8 cellular contexts compared by ENCODE assay signal in the genomic region with DNA sequence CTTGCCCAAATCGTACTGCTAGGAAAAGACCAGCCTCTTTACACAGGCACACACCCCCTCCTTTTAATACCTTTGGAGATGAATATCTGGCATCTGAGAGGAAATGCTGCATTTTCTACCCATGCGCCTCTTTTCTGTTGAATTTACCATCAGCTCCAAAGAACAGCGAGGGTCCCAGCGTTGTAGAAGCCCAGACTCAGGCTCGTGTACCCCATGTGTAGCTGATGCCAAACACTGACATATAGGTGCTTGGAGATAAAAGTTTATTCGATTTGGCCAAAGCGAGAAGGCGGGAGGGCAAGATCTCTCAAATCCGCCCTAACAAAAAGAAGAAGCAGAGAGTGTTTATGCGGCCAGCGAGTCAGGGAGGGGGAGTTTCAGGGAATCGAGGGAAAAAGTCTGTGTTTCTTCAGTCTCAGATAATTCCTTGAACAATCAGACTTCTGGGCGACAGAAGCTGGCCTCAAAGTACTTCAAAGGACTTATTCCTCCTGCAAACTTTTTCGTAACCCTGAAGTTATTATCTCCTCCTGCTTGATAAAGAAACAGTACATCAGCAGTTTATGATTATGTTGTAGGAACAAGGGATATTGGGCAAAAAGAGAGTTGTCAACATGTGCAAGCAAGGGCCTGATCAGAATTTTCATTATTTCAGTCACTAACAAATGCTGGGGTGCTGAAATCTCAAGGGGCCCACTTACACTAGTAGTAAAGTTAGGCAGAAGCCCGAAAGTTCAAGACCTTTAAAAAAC. TPM values are rescaled to one million over a fixed set of nuclear protein-coding genes. Genes with fewer than 3 reads are reported as not detected.
DNase-seq lines count a peak whose midpoint lies in the region; ATAC-seq and TF ChIP-seq lines count a peak whose summit lies in the region.

No MANE protein-coding gene starts in this region.

- DNase-seq in right atrium auricular region (ENCODE audit: low spot score) (no peak), Right ventricle myocardium inferior (ENCODE audit: missing footprints) (no peak), immature natural killer cell (no peak), suprapubic skin (ENCODE audit: low spot score in 2 of 2) (no peak), Ammon's horn (ENCODE audit: low spot score) (no peak)
- DNase-seq in activated T-cell treated with anti-CD3 and anti-CD28 coated beads, Interleukin-2, amount 50 U/mL, for 24 hours = peak; percentile 42
- DNase-seq in stimulated activated naive CD4-positive, alpha-beta T cell treated with Interleukin-2 at 50 U/mL for 16 hours (lab: John Stamatoyannopoulos, UW) = no peak

- H3K27ac ChIP-seq in right atrium auricular region (peak overlapping the region; percentile 81 to 86), suprapubic skin (peak overlapping the region; percentile 96)

- peaks cover 33% of the 10 kb centered on the region for H3K4me1 Mint-ChIP-seq in activated T-cell treated with anti-CD3 and anti-CD28 coated beads, Interleukin-2, amount 50 U/mL, for 24 hours (ENCODE audit: low read depth)
- peaks cover 17 to 23% of the 10 kb centered on the region in 2 donors for H3K4me1 Mint-ChIP-seq in immature natural killer cell

- H3K9me3 ChIP-seq in right atrium auricular region (no peaks in the 10 kb centered on the region), suprapubic skin (no peaks in the 10 kb centered on the region)

- H3K36me3 ChIP-seq in right atrium auricular region = no peaks in the 10 kb centered on the region
- H3K36me3 ChIP-seq in suprapubic skin = no peaks in the 10 kb centered on the region

- no peaks in the 10 kb centered on the region for H3K9me3 Mint-ChIP-seq in activated T-cell treated with anti-CD3 and anti-CD28 coated beads, Interleukin-2, amount 50 U/mL, for 24 hours
- H3K9me3 Mint-ChIP-seq in immature natural killer cell = no peaks in the 10 kb centered on the region

- H3K4me1 ChIP-seq in right atrium auricular region = peaks cover 0 to 30% of the 10 kb centered on the region in 2 donors
- peaks cover 36% of the 10 kb centered on the region for H3K4me1 ChIP-seq in suprapubic skin

- WGBS in suprapubic skin = 13% methylated on average over 15 of the region's 15 CpGs

- H3K36me3 Mint-ChIP-seq in activated T-cell treated with anti-CD3 and anti-CD28 coated beads, Interleukin-2, amount 50 U/mL, for 24 hours (ENCODE audit: low read depth) = no peaks in the 10 kb centered on the region
- H3K36me3 Mint-ChIP-seq in immature natural killer cell = no peaks in the 10 kb centered on the region

- no peaks in the 10 kb centered on the region for H3K27me3 Mint-ChIP-seq in activated T-cell treated with anti-CD3 and anti-CD28 coated beads, Interleukin-2, amount 50 U/mL, for 24 hours
- peaks cover 2 to 5% (median 2%) of the 10 kb centered on the region in 3 donors for H3K27me3 Mint-ChIP-seq in immature natural killer cell (ENCODE audit: low read depth in 3 of 3)

- intact Hi-C loops in Right ventricle myocardium inferior (cut with DNase I) = loop anchor here (5.0 kb wide), 1 partner anchor 133 kb away; no protein-coding TSS in a partner anchor

- TF ChIP-seq EP300 in suprapubic skin (IDR thresholded peaks at IDR 0.05) = no peak

- H3K4me3 Mint-ChIP-seq in activated T-cell treated with anti-CD3 and anti-CD28 coated beads, Interleukin-2, amount 50 U/mL, for 24 hours = peak overlapping the region; percentile 83
- peak overlapping the region; percentile 88 to 96 (median 93) for H3K4me3 Mint-ChIP-seq in immature natural killer cell

- H3K4me3 ChIP-seq in right atrium auricular region (peak overlapping the region; percentile 72 to 84), suprapubic skin (peak overlapping the region; percentile 94)

- H3K27ac Mint-ChIP-seq in activated T-cell treated with anti-CD3 and anti-CD28 coated beads, Interleukin-2, amount 50 U/mL, for 24 hours = peak overlapping the region; percentile 51
- H3K27ac Mint-ChIP-seq in immature natural killer cell = peak overlapping the region in 5 of 6 donors; percentile 54 to 88 (median 67)

- TF ChIP-seq CTCF in right atrium auricular region (IDR thresholded peaks at IDR 0.05) = no peak
- TF ChIP-seq CTCF in suprapubic skin (IDR thresholded peaks at IDR 0.05) = no peak

- no peak for ATAC-seq in Right ventricle myocardium inferior
- peak; percentile 13 for ATAC-seq in HG03159 (IDR thresholded peaks at IDR 0.05; ENCODE audit: unreplicated experiment)

- H3K27me3 ChIP-seq in right atrium auricular region = no peaks in the 10 kb centered on the region
- H3K27me3 ChIP-seq in suprapubic skin = no peaks in the 10 kb centered on the region

- no peak for TF ChIP-seq POLR2A in suprapubic skin (IDR thresholded peaks at IDR 0.05)

RNA-seq across cellular contexts. Expression of a gene that starts 0.6 kb away (rescaled TPM):
- total RNA-seq in right atrium auricular region (100 to 1,000 TPM; 127 to 163 TPM), Right ventricle myocardium inferior (78.5 TPM), suprapubic skin (100 to 1,000 TPM in 3 of 4 donors, 10 to 100 TPM in 1; 82.2 to 349 (median 188) TPM)
- 10 to 100 TPM; 12.4 to 18.0 (median 14.7) TPM for polyA plus RNA-seq in immature natural killer cell

RNA-seq across cellular contexts. Expression of a gene that starts 35.9 kb away (rescaled TPM):
- total RNA-seq in right atrium auricular region (1 to 10 TPM in 1 of 2 donors, under 1 TPM in 1; 0.79 to 1.1 TPM), Right ventricle myocardium inferior (0.92 TPM), suprapubic skin (under 1 TPM in 2 of 4 donors, not detected in 2; 0.30 to 0.76 TPM)
- 1,000 to 10,000 TPM; 1,122 to 1,466 (median 1,335) TPM for polyA plus RNA-seq in immature natural killer cell
